In the genomic region with DNA sequence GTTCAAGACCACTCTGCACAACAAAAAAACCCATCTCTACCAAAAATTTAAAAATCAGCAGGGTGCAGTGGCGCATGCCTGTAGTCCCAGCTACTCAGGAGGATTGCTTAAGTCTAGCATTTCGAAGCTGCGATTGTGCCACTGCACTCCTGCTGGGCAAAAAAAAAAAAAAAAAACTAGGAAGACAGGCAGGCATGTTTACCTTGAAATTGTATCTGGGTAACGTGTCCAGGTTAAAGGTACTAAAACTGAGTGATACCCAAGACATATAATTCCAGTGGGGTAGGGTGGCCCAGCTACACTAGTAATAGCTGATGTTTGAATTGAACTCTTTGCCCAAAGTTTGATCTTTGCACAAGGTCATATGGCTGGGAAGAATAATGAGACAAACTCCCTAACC, we compare ENCODE assay signal across 25 cellular contexts. TPM values are rescaled to one million over a fixed set of nuclear protein-coding genes. Genes with fewer than 3 reads are reported as not detected.
"Had no signal": no experiment of that assay in that cellular context is flagged by ENCODE, and none has a peak within 500 bp of the region (broad histone marks: within the 10 kb centered on the region; RNA-seq: fewer than 3 reads in every experiment).

No MANE protein-coding gene starts in this region.

- H3K9me3 Mint-ChIP-seq: activated CD4-positive, alpha-beta memory T cell treated with anti-CD3 and anti-CD28 coated beads, Interleukin-2, amount 10 ng/mL, durations not matched to agents 7 days and 5 days; naive thymus-derived CD4-positive, alpha-beta T cell; T-helper 1 cell treated with Interleukin-12 subunit alpha and Interleukin-12 subunit beta and Interleukin-4 antibody, amounts not matched to agents 30 μg/mL and 1 μg/mL, for 36 hours had no signal

- H3K4me3 ChIP-seq: adrenal gland, colonic mucosa, esophagus squamous epithelium, hepatocyte, mucosa of descending colon, transverse colon had no signal

- FAIRE-seq: endothelial cell of umbilical vein had no signal

- H3K4me3 Mint-ChIP-seq: activated CD4-positive, alpha-beta memory T cell treated with anti-CD3 and anti-CD28 coated beads, Interleukin-2, amount 10 ng/mL, durations not matched to agents 7 days and 5 days; naive thymus-derived CD4-positive, alpha-beta T cell; T-helper 1 cell treated with Interleukin-12 subunit alpha and Interleukin-12 subunit beta and Interleukin-4 antibody, amounts not matched to agents 30 μg/mL and 1 μg/mL, for 36 hours had no signal

- H3K9me3 ChIP-seq: adrenal gland, colonic mucosa, esophagus squamous epithelium, mucosa of descending colon, transverse colon had no signal

- H3K27ac Mint-ChIP-seq: activated CD4-positive, alpha-beta memory T cell treated with anti-CD3 and anti-CD28 coated beads, Interleukin-2, amount 10 ng/mL, durations not matched to agents 7 days and 5 days; T-helper 1 cell treated with Interleukin-12 subunit alpha and Interleukin-12 subunit beta and Interleukin-4 antibody, amounts not matched to agents 30 μg/mL and 1 μg/mL, for 36 hours had no signal

- H3K27ac ChIP-seq: adrenal gland, colonic mucosa, esophagus squamous epithelium, hepatocyte, transverse colon, WERI-Rb-1 had no signal

- H3K27me3 ChIP-seq: adrenal gland, colonic mucosa, esophagus squamous epithelium, transverse colon had no signal

- H3K4me1 ChIP-seq: adrenal gland, colonic mucosa had no signal

- DNase-seq: activated CD4-positive, alpha-beta memory T cell treated with anti-CD3 and anti-CD28 coated beads, Interleukin-2, amount 10 ng/mL, durations not matched to agents 7 days and 5 days; activated CD4-positive, alpha-beta T cell treated with anti-CD3 and anti-CD28 coated beads for 4 hours; activated CD8-positive, alpha-beta memory T cell treated with anti-CD3 and anti-CD28 coated beads, Interleukin-2, amount 50 U/mL, for 4 hours; activated gamma-delta T cell treated with Interleukin-2 at 50 U/mL for 16 hours; adrenal gland; caudate nucleus; colonic mucosa; esophagus squamous epithelium; islet precursor cell; mucosa of descending colon; naive thymus-derived CD4-positive, alpha-beta T cell; nucleus accumbens; posterior cingulate gyrus; retina; stimulated activated CD4-positive, alpha-beta T cell treated with anti-CD3 and anti-CD28 coated beads, Interleukin-15, amount 100 ng/mL, for 24 hours; stimulated activated CD4-positive, alpha-beta T cell treated with anti-CD3 and anti-CD28 coated beads, Interleukin-4, amount 100 ng/mL, for 24 hours; stimulated activated CD8-positive, alpha-beta memory T cell treated with anti-CD3 and anti-CD28 coated beads, Interleukin-4, amount 100 ng/mL, for 48 hours; stimulated activated naive CD8-positive, alpha-beta T cell treated with anti-CD3 and anti-CD28 coated beads, Interleukin-15, Interleukin-2, amounts not matched to agents 100 U/mL and 50 U/mL, for 24 hours; transverse colon; WERI-Rb-1 had no signal

RNA-seq across cellular contexts. Expression of gene GPR15LG, which starts 18.1 kb away (rescaled TPM):
- total RNA-seq: activated CD4-positive, alpha-beta memory T cell treated with anti-CD3 and anti-CD28 coated beads, Interleukin-2, amount 10 ng/mL, durations not matched to agents 7 days and 5 days; endothelial cell of umbilical vein; fibroblast of villous mesenchyme; glomerular endothelial cell; naive thymus-derived CD4-positive, alpha-beta T cell had no signal
- polyA plus RNA-seq: adrenal gland; endothelial cell of umbilical vein; naive thymus-derived CD4-positive, alpha-beta T cell had no signal

RNA-seq across cellular contexts. Expression of gene CDHR1, which starts 38.8 kb away (rescaled TPM):
- polyA plus RNA-seq: hepatocyte had no signal
